In genomic region chr13:80586356-80586755, GRCh38 we compare ENCODE assay signal across 16 cellular contexts.
DNase-seq lines count a peak whose midpoint lies in the region; ATAC-seq and TF ChIP-seq lines count a peak whose summit lies in the region.
"Had no signal": no experiment of that assay in that cellular context is flagged by ENCODE, and none has a peak within 500 bp of the region (broad histone marks: within the 10 kb centered on the region; RNA-seq: fewer than 3 reads in every experiment).

No MANE protein-coding gene starts in this region.

- peaks cover 9% of the 10 kb centered on the region; the same call in 2 of the 3 replicates for H3K36me3 Mint-ChIP-seq in GM23338 (ENCODE audit: low read depth)
- H3K36me3 Mint-ChIP-seq: CD14-positive monocyte, IgD-negative memory B cell had no signal

- peaks cover 3% of the 10 kb centered on the region for H3K27me3 Mint-ChIP-seq in GM23338 (ENCODE audit: insufficient read depth, low read depth, poor library complexity)
- H3K27me3 Mint-ChIP-seq: IgD-negative memory B cell had no signal

- no peak overlapping the region for H3K4me3 Mint-ChIP-seq in GM23338
- H3K4me3 Mint-ChIP-seq: CD14-positive monocyte, IgD-negative memory B cell had no signal

- H3K4me2 ChIP-seq in GM23338 (no peak overlapping the region), Karpas-422 (ENCODE audit: low read depth, low read length, poor library complexity, severe bottlenecking) (no peak overlapping the region), PC-3 (ENCODE audit: low read length) (no peak overlapping the region)

- peaks cover 11% of the 10 kb centered on the region for H3K9me3 Mint-ChIP-seq in GM23338

- H3K9me3 ChIP-seq in Karpas-422 (ENCODE audit: low read length) (peaks cover 34% of the 10 kb centered on the region), PC-3 (ENCODE audit: low read length) (no peaks in the 10 kb centered on the region)
- H3K9me3 ChIP-seq: Caco-2 had no signal

- H3K4me1 ChIP-seq in GM23338 (ENCODE audit: insufficient read depth) = peaks cover 15% of the 10 kb centered on the region
- H3K4me1 ChIP-seq in Karpas-422 (ENCODE audit: low read length) = no peaks in the 10 kb centered on the region
- no peaks in the 10 kb centered on the region for H3K4me1 ChIP-seq in PC-3 (ENCODE audit: insufficient read depth, low read length)
- H3K4me1 ChIP-seq: Caco-2 had no signal

- H3K27ac Mint-ChIP-seq in GM23338 = peak overlapping the region; percentile 64; the same call in 1 of the 2 replicates
- H3K27ac Mint-ChIP-seq: CD14-positive monocyte, IgD-negative memory B cell had no signal

- CTCF ChIA-PET in PC-3 (lab: Charles Lee) = no interaction called here

- H3K9me2 ChIP-seq in GM23338 (ENCODE audit: insufficient read depth) (peaks cover 12% of the 10 kb centered on the region), Karpas-422 (replicated peaks; ENCODE audit: insufficient read depth, low read length) (no peaks in the 10 kb centered on the region), PC-3 (replicated peaks; ENCODE audit: low read length) (no peaks in the 10 kb centered on the region)

- H2AFZ ChIP-seq in GM23338 (no peak overlapping the region), Karpas-422 (ENCODE audit: low read length) (no peak overlapping the region), PC-3 (ENCODE audit: low read length) (no peak overlapping the region)

- intact Hi-C loops in PC-3 (cut with micrococcal nuclease) = no loop called here

- no peak for DNase-seq in GM23338 (ENCODE audit: low spot score)
- peak; percentile 63 for DNase-seq in NOMO-1 treated with DMSO at 0.1 percent for 48 hours (lab: John Stamatoyannopoulos, UW; ENCODE audit: unreplicated experiment)
- peak; percentile 47 to 63 for DNase-seq in cardiac fibroblast (ENCODE audit: low read depth in 2 of 2)
- peak; percentile 50 for DNase-seq in iris pigment epithelial cell (ENCODE audit: low read depth)
- DNase-seq in Karpas-422 = no peak
- no peak for DNase-seq in COR-L47 (lab: John Stamatoyannopoulos, UW)
- no peak for DNase-seq in NCI-H510A treated with DMSO at 0.1 percent for 48 hours (lab: John Stamatoyannopoulos, UW)
- no peak for DNase-seq in PC-3
- DNase-seq: Caco-2, H7, NCI-H1092 treated with DMSO at 0.1 percent for 48 hours, NCI-H1694 treated with DMSO at 0.1 percent for 48 hours, NCI-H446 treated with DMSO at 0.1 percent for 48 hours, OCI-M1 had no signal

- no peak overlapping the region for H3K9ac ChIP-seq in Karpas-422 (ENCODE audit: low read length)
- no peak overlapping the region for H3K9ac ChIP-seq in PC-3 (ENCODE audit: low read length)

- POLR2A ChIA-PET in PC-3 (lab: Charles Lee; ENCODE audit: unreplicated experiment) = no interaction called here

- no peaks in the 10 kb centered on the region for H3K79me2 ChIP-seq in GM23338 (replicated peaks; ENCODE audit: insufficient read depth)
- no peaks in the 10 kb centered on the region for H3K79me2 ChIP-seq in Karpas-422 (ENCODE audit: low read length)
- H3K79me2 ChIP-seq in PC-3 (ENCODE audit: low read length) = no peaks in the 10 kb centered on the region

- H3K4me1 Mint-ChIP-seq in GM23338 = peaks cover 20% of the 10 kb centered on the region; the same call in 2 of the 3 replicates
- H3K4me1 Mint-ChIP-seq: IgD-negative memory B cell had no signal

- H3K4me3 ChIP-seq in GM23338 (no peak overlapping the region), cardiac fibroblast (replicated peaks in 1 of 2; ENCODE audit: low read depth in 2 of 2, low read length in 2 of 2) (no peak overlapping the region), Karpas-422 (ENCODE audit: low read length) (no peak overlapping the region), PC-3 (ENCODE audit: low read length) (no peak overlapping the region)

- H3F3A ChIP-seq in GM23338 (replicated peaks; ENCODE audit: low read depth) = no peaks in the 10 kb centered on the region
- no peaks in the 10 kb centered on the region for H3F3A ChIP-seq in PC-3 (ENCODE audit: low read length, unreplicated experiment)

- no peak for TF ChIP-seq CTCF in GM23338 (conservative IDR thresholded peaks at IDR 0.05; ENCODE audit: low read depth in 2 of 2)
- TF ChIP-seq CTCF in cardiac fibroblast (IDR thresholded peaks at IDR 0.05; ENCODE audit: low read depth, low read length) = no peak
- TF ChIP-seq CTCF in PC-3 (conservative IDR thresholded peaks at IDR 0.05; ENCODE audit: low read depth, low read length) = no peak

- no TSS peak for BruUV-seq in PC-3 (replicated peaks; lab: Mats Ljungman, UMichigan)

- no peaks in the 10 kb centered on the region for H3K27me3 ChIP-seq in GM23338 (ENCODE audit: insufficient read depth)
- H3K27me3 ChIP-seq in Karpas-422 (ENCODE audit: low read length) = no peaks in the 10 kb centered on the region
- H3K27me3 ChIP-seq in PC-3 (ENCODE audit: low read length) = no peaks in the 10 kb centered on the region

- H3K36me3 ChIP-seq in GM23338 (ENCODE audit: insufficient read depth) (no peaks in the 10 kb centered on the region), Karpas-422 (ENCODE audit: insufficient read depth, low read length) (no peaks in the 10 kb centered on the region), PC-3 (ENCODE audit: low read depth, low read length) (no peaks in the 10 kb centered on the region)

- H4K20me1 ChIP-seq in GM23338 (replicated peaks; ENCODE audit: insufficient read depth) (no peaks in the 10 kb centered on the region), Karpas-422 (ENCODE audit: insufficient read depth, low read depth, low read length) (no peaks in the 10 kb centered on the region), PC-3 (ENCODE audit: low read length) (no peaks in the 10 kb centered on the region)

- no peak overlapping the region for H3K27ac ChIP-seq in GM23338 (ENCODE audit: low read depth)
- no peak overlapping the region for H3K27ac ChIP-seq in Karpas-422 (ENCODE audit: low read length)
- H3K27ac ChIP-seq in PC-3 (ENCODE audit: low read length) = no peak overlapping the region

- no peak for ATAC-seq in GM23338
- ATAC-seq in PC-3 = no peak

TF ChIP-seq in GM23338, 12 proteins besides CTCF, POLR2A, EP300 and RAD21:
- TF ChIP-seq JUNB (IDR thresholded peaks at IDR 0.05; ENCODE audit: unreplicated experiment) (no peak), ZNF331 (CRISPR knock-in tag; IDR thresholded peaks at IDR 0.05; ENCODE audit: low read depth) (no peak), REST (IDR thresholded peaks at IDR 0.05; ENCODE audit: unreplicated experiment) (no peak)
- TF ChIP-seq, protein P1, sequence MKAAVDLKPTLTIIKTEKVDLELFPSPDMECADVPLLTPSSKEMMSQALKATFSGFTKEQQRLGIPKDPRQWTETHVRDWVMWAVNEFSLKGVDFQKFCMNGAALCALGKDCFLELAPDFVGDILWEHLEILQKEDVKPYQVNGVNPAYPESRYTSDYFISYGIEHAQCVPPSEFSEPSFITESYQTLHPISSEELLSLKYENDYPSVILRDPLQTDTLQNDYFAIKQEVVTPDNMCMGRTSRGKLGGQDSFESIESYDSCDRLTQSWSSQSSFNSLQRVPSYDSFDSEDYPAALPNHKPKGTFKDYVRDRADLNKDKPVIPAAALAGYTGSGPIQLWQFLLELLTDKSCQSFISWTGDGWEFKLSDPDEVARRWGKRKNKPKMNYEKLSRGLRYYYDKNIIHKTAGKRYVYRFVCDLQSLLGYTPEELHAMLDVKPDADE (IDR thresholded peaks at IDR 0.05) = no peak
TF ChIP-seq in GM23338: peak in this region for 0.

Comparison
In these comparisons a context has a peak if more than half of its experiments do, and no peak if none do; other contexts are left out.
1. DNase-seq: peak in NOMO-1 treated with DMSO at 0.1 percent for 48 hours (single experiment), cardiac fibroblast (2 of 2) and iris pigment epithelial cell (single experiment); none in GM23338 (single experiment), Karpas-422 (single experiment), COR-L47 (single experiment), NCI-H510A treated with DMSO at 0.1 percent for 48 hours (single experiment) and PC-3 (single experiment).